ENCODE assay signal across 8 cellular contexts in genomic region chr19:40778045-40778864, GRCh38. TPM values are rescaled to one million over a fixed set of nuclear protein-coding genes. Genes with fewer than 3 reads are reported as not detected.
A peak's percentile ranks its signal among the peaks of the same experiment; 100 is the strongest.
DNase-seq lines count a peak whose midpoint lies in the region; ATAC-seq and TF ChIP-seq lines count a peak whose summit lies in the region.

Gene RAB4B, plus strand, starts transcription at chr19:40778247. Its CDS starts 129 bp downstream, at chr19:40778376.

- H3K4me3 Mint-ChIP-seq in activated naive CD8-positive, alpha-beta T cell treated with anti-CD3 and anti-CD28 coated beads, Interleukin-2, amount 50 U/mL, for 24 hours, result peak within 1 kb of the TSS; percentile 90

- H3K27me3 ChIP-seq in parathyroid adenoma (ENCODE audit: control insufficient read depth, insufficient read depth, low read length) (no peaks in the 10 kb centered on the region), tibial nerve (no peaks in the 10 kb centered on the region)

- no peaks in the 10 kb centered on the region for H3K9me3 ChIP-seq in parathyroid adenoma (ENCODE audit: control insufficient read depth, low read length)
- no peaks in the 10 kb centered on the region for H3K9me3 ChIP-seq in tibial nerve

- peak; percentile 58 for ATAC-seq in HG02763 (IDR thresholded peaks at IDR 0.05; ENCODE audit: unreplicated experiment)
- ATAC-seq in activated naive CD8-positive, alpha-beta T cell treated with anti-CD3 and anti-CD28 coated beads, Interleukin-2, amount 50 U/mL, for 24 hours, result peak; percentile 78
- ATAC-seq in Right ventricle myocardium superior (ENCODE audit: poor library complexity), result peak; percentile 96

- H3K9ac ChIP-seq in parathyroid adenoma, result peak within 1 kb of the TSS; percentile 57

- TF ChIP-seq EP300 in tibial nerve (IDR thresholded peaks at IDR 0.05), result peak; percentile 27 to 79

- H3K4me2 ChIP-seq in parathyroid adenoma (ENCODE audit: low read length), result peak within 1 kb of the TSS; percentile 100

- H3K27ac Mint-ChIP-seq in activated naive CD8-positive, alpha-beta T cell treated with anti-CD3 and anti-CD28 coated beads, Interleukin-2, amount 50 U/mL, for 24 hours, result peak within 1 kb of the TSS; percentile 98

- DNase-seq in GM12865 (ENCODE audit: low read depth), result peak; percentile 100
- DNase-seq in NCI-H1417 treated with DMSO at 0.1 percent for 48 hours (lab: John Stamatoyannopoulos, UW), result peak; percentile 93
- peak; percentile 100 for DNase-seq in SW480 (ENCODE audit: low spot score)
- peak; percentile 100 for DNase-seq in activated naive CD8-positive, alpha-beta T cell treated with anti-CD3 and anti-CD28 coated beads, Interleukin-2, amount 50 U/mL, for 24 hours
- peak; percentile 100 for DNase-seq in Right ventricle myocardium superior
- peak; percentile 99 to 100 for DNase-seq in tibial nerve (ENCODE audit: low spot score in 2 of 2)

- peak; percentile 47 to 51 for TF ChIP-seq POLR2A in tibial nerve (IDR thresholded peaks at IDR 0.05)

- TF ChIP-seq CTCF in GM12865 (IDR thresholded peaks at IDR 0.05; ENCODE audit: insufficient read depth, low read depth, low read length, missing control alignments) (no peak), parathyroid adenoma (IDR thresholded peaks at IDR 0.05) (peak; percentile 14), tibial nerve (IDR thresholded peaks at IDR 0.05) (peak in 2 of 5 experiments; percentile 55 to 62)

- H3K79me2 ChIP-seq in parathyroid adenoma, result no peaks in the 10 kb centered on the region

- H3K4me1 ChIP-seq in parathyroid adenoma (peaks cover 2% of the 10 kb centered on the region), tibial nerve (peaks cover 0 to 37% (median 18%) of the 10 kb centered on the region in 4 donors)

- H3K27ac ChIP-seq in parathyroid adenoma (peak within 1 kb of the TSS; percentile 98), tibial nerve (peak within 1 kb of the TSS; percentile 87 to 97 (median 92))

- H3K36me3 ChIP-seq in parathyroid adenoma (ENCODE audit: control insufficient read depth, insufficient read depth, low read length), result no peaks in the 10 kb centered on the region
- peaks cover 0 to 17% (median 0%) of the 10 kb centered on the region in 3 donors for H3K36me3 ChIP-seq in tibial nerve

- peak within 1 kb of the TSS; percentile 49 for H3K4me3 ChIP-seq in GM12865 (ENCODE audit: low read depth, low read length)
- peak within 1 kb of the TSS; percentile 99 for H3K4me3 ChIP-seq in parathyroid adenoma (ENCODE audit: low read depth, low read length)
- peak within 1 kb of the TSS; percentile 51 to 95 (median 78) for H3K4me3 ChIP-seq in tibial nerve

- 1% methylated on average over 49 to 51 of the region's 51 CpGs for WGBS in tibial nerve, 2 donors

- peak within 1 kb of the TSS; percentile 93 for H2AFZ ChIP-seq in parathyroid adenoma

- peaks cover 62% of the 10 kb centered on the region for H3K4me1 Mint-ChIP-seq in activated naive CD8-positive, alpha-beta T cell treated with anti-CD3 and anti-CD28 coated beads, Interleukin-2, amount 50 U/mL, for 24 hours

- H3K27me3 Mint-ChIP-seq in activated naive CD8-positive, alpha-beta T cell treated with anti-CD3 and anti-CD28 coated beads, Interleukin-2, amount 50 U/mL, for 24 hours, result no peaks in the 10 kb centered on the region

- no peaks in the 10 kb centered on the region for H3K9me3 Mint-ChIP-seq in activated naive CD8-positive, alpha-beta T cell treated with anti-CD3 and anti-CD28 coated beads, Interleukin-2, amount 50 U/mL, for 24 hours

- intact Hi-C loops in Right ventricle myocardium superior (cut with DNase I), result loop anchor here (1.0 kb wide), 1 partner anchor 20 kb away; no protein-coding TSS in a partner anchor

- peaks cover 11% of the 10 kb centered on the region for H3K36me3 Mint-ChIP-seq in activated naive CD8-positive, alpha-beta T cell treated with anti-CD3 and anti-CD28 coated beads, Interleukin-2, amount 50 U/mL, for 24 hours (ENCODE audit: low read depth)

RNA-seq across cellular contexts. Expression of gene RAB4B, which starts in this region (rescaled TPM):
- total RNA-seq in Right ventricle myocardium superior, result 12.6 TPM
- total RNA-seq in tibial nerve, result 10 to 100 TPM; 38.3 to 66.6 (median 52.0) TPM

Comparison
In these comparisons a context has a peak if more than half of its experiments do, and no peak if none do; other contexts are left out.
1. Peak in every context shown above with its lines: DNase-seq, ATAC-seq, H3K4me3 ChIP-seq and H3K27ac ChIP-seq.
2. H3K4me3 ChIP-seq: peak in every context shown above with its lines; median percentile 99 in parathyroid adenoma; 78 in tibial nerve; 49 in GM12865.